2 cellular contexts compared by ENCODE assay signal in genomic region chr7:70306173-70306572, GRCh38.
TF ChIP-seq lines count a peak whose summit lies in the region.

No MANE protein-coding gene starts in this region.

TF ChIP-seq in GM23338, 12 proteins besides CTCF, POLR2A, EP300 and RAD21:
- TF ChIP-seq ETS1 (IDR thresholded peaks at IDR 0.05) (no peak), REST (IDR thresholded peaks at IDR 0.05; ENCODE audit: unreplicated experiment) (no peak), CREB1 (CRISPR knock-in tag; IDR thresholded peaks at IDR 0.05; ENCODE audit: low read depth) (no peak), ZNF331 (CRISPR knock-in tag; IDR thresholded peaks at IDR 0.05; ENCODE audit: low read depth) (no peak), JUNB (IDR thresholded peaks at IDR 0.05; ENCODE audit: unreplicated experiment) (no peak), EZH2phosphoT487 (IDR thresholded peaks at IDR 0.05; ENCODE audit: unreplicated experiment) (no peak), NANOG (IDR thresholded peaks at IDR 0.05; ENCODE audit: borderline replicate concordance) (no peak)

TF ChIP-seq in H1, 55 proteins besides CTCF, POLR2A, EP300 and RAD21:
- no peak for TF ChIP-seq SP2 (IDR thresholded peaks at IDR 0.05; ENCODE audit: low read length)
- peak; percentile 54; the same call in 1 of the 2 replicates for TF ChIP-seq E2F6 (IDR thresholded peaks at IDR 0.05)
